1 cellular context compared by ENCODE assay signal in genomic region chr22:17007852-17008731, GRCh38.
TF ChIP-seq lines count a peak whose summit lies in the region.

A gene with protein sequence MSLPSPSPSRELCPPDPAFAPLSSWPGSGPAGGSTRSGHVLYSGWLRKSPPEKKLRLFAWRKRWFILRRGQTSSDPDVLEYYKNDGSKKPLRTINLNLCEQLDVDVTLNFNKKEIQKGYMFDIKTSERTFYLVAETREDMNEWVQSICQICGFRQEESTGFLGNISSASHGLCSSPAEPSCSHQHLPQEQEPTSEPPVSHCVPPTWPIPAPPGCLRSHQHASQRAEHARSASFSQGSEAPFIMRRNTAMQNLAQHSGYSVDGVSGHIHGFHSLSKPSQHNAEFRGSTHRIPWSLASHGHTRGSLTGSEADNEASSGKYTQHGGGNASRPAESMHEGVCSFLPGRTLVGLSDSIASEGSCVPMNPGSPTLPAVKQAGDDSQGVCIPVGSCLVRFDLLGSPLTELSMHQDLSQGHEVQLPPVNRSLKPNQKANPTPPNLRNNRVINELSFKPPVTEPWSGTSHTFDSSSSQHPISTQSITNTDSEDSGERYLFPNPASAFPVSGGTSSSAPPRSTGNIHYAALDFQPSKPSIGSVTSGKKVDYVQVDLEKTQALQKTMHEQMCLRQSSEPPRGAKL (minus strand): TSS chr22:17008222. CDS start chr22:17008114, 108 bp downstream.

TF ChIP-seq in GM23338, 12 proteins besides CTCF, POLR2A, EP300 and RAD21 (continued from another document):
- TF ChIP-seq, protein P1, sequence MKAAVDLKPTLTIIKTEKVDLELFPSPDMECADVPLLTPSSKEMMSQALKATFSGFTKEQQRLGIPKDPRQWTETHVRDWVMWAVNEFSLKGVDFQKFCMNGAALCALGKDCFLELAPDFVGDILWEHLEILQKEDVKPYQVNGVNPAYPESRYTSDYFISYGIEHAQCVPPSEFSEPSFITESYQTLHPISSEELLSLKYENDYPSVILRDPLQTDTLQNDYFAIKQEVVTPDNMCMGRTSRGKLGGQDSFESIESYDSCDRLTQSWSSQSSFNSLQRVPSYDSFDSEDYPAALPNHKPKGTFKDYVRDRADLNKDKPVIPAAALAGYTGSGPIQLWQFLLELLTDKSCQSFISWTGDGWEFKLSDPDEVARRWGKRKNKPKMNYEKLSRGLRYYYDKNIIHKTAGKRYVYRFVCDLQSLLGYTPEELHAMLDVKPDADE (IDR thresholded peaks at IDR 0.05) = no peak
- TF ChIP-seq CREB1 (CRISPR knock-in tag; IDR thresholded peaks at IDR 0.05; ENCODE audit: low read depth) (no peak), JUNB (IDR thresholded peaks at IDR 0.05; ENCODE audit: unreplicated experiment) (no peak), EZH2phosphoT487 (IDR thresholded peaks at IDR 0.05; ENCODE audit: unreplicated experiment) (no peak), EZH2 (IDR thresholded peaks at IDR 0.05; ENCODE audit: low read depth, unreplicated experiment) (no peak)
- TF ChIP-seq, protein P2, sequence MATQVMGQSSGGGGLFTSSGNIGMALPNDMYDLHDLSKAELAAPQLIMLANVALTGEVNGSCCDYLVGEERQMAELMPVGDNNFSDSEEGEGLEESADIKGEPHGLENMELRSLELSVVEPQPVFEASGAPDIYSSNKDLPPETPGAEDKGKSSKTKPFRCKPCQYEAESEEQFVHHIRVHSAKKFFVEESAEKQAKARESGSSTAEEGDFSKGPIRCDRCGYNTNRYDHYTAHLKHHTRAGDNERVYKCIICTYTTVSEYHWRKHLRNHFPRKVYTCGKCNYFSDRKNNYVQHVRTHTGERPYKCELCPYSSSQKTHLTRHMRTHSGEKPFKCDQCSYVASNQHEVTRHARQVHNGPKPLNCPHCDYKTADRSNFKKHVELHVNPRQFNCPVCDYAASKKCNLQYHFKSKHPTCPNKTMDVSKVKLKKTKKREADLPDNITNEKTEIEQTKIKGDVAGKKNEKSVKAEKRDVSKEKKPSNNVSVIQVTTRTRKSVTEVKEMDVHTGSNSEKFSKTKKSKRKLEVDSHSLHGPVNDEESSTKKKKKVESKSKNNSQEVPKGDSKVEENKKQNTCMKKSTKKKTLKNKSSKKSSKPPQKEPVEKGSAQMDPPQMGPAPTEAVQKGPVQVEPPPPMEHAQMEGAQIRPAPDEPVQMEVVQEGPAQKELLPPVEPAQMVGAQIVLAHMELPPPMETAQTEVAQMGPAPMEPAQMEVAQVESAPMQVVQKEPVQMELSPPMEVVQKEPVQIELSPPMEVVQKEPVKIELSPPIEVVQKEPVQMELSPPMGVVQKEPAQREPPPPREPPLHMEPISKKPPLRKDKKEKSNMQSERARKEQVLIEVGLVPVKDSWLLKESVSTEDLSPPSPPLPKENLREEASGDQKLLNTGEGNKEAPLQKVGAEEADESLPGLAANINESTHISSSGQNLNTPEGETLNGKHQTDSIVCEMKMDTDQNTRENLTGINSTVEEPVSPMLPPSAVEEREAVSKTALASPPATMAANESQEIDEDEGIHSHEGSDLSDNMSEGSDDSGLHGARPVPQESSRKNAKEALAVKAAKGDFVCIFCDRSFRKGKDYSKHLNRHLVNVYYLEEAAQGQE (IDR thresholded peaks at IDR 0.05; ENCODE audit: unreplicated experiment) = no peak
